Comparison of ENCODE assay signal across 18 cellular contexts in the genomic region with DNA sequence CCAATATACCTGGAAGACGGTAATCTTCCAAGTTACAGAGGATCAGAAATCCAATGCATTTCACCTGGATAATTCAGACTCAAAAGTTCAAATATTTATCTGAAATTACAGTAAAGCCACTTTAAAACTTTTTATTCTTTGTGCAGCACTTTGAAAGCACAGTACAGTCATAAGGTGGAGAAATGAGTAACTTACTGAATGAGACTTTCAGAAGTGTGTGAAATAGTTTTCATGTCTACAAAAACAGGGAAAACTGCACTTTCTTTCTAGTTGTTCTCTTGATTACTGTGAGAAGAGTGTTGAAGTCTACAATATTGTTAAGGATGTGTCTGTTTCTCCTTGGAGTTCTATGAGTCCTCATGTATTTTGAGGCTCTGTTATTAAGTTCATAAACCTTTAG.
A peak's percentile ranks its signal among the peaks of the same experiment; 100 is the strongest.
DNase-seq lines count a peak whose midpoint lies in the region; ATAC-seq and TF ChIP-seq lines count a peak whose summit lies in the region.
"Had no signal": no experiment of that assay in that cellular context is flagged by ENCODE, and none has a peak within 500 bp of the region (broad histone marks: within the 10 kb centered on the region; RNA-seq: fewer than 3 reads in every experiment).

No MANE protein-coding gene starts in this region.

- H3K4me3 ChIP-seq in OCI-LY3 (ENCODE audit: low read length) = no peak overlapping the region

- H3K27me3 Mint-ChIP-seq in type B pancreatic cell = no peaks in the 10 kb centered on the region
- H3K27me3 Mint-ChIP-seq: activated naive CD8-positive, alpha-beta T cell treated with anti-CD3 and anti-CD28 coated beads, Interleukin-2, amount 10 ng/mL, durations not matched to agents 7 days and 5 days had no signal

- no peak overlapping the region for H3K9ac ChIP-seq in OCI-LY3 (ENCODE audit: low read length)

- no peaks in the 10 kb centered on the region for H3K36me3 Mint-ChIP-seq in activated naive CD4-positive, alpha-beta T cell treated with anti-CD3 and anti-CD28 coated beads, Interleukin-2, amount 50 U/mL, for 72 hours
- H3K36me3 Mint-ChIP-seq in stimulated activated effector memory CD8-positive, alpha-beta T cell treated with anti-CD3 and anti-CD28 coated beads, Interleukin-12 subunit alpha, Interleukin-12 subunit beta, amount 100 ng/mL, for 72 hours = peaks cover 7% of the 10 kb centered on the region
- peaks cover 12% of the 10 kb centered on the region for H3K36me3 Mint-ChIP-seq in type B pancreatic cell

- peaks cover 34% of the 10 kb centered on the region for H3K4me1 Mint-ChIP-seq in stimulated activated effector memory CD8-positive, alpha-beta T cell treated with anti-CD3 and anti-CD28 coated beads, Interleukin-12 subunit alpha, Interleukin-12 subunit beta, amount 100 ng/mL, for 72 hours
- H3K4me1 Mint-ChIP-seq in type B pancreatic cell (ENCODE audit: unreplicated experiment) = peaks cover 23% of the 10 kb centered on the region

- H3K36me3 ChIP-seq in OCI-LY3 (replicated peaks; ENCODE audit: low read depth, low read length) = peaks cover 7% of the 10 kb centered on the region

- H3K4me2 ChIP-seq in OCI-LY3 (ENCODE audit: low read length) = 0 out of 2 replicates have a peak overlapping the region, but pooled peaks have one; percentile 8

- H3K4me1 ChIP-seq in OCI-LY3 (ENCODE audit: low read length) = peaks cover 28% of the 10 kb centered on the region

- no peaks in the 10 kb centered on the region for H3K27me3 ChIP-seq in OCI-LY3 (ENCODE audit: low read depth, low read length)

- TF ChIP-seq CTCF in OCI-LY3 (IDR thresholded peaks at IDR 0.05; ENCODE audit: low read depth, low read length) = no peak
- no peak for TF ChIP-seq CTCF in type B pancreatic cell (conservative IDR thresholded peaks at IDR 0.05)
- no peak for TF ChIP-seq CTCF in GM20000 (IDR thresholded peaks at IDR 0.05; ENCODE audit: extremely low read depth, missing control alignments)

- H3K79me2 ChIP-seq in OCI-LY3 (ENCODE audit: low read length) = peaks cover 54% of the 10 kb centered on the region

- H3K27ac ChIP-seq in OCI-LY3 (ENCODE audit: low read length) = no peak overlapping the region

- no peaks in the 10 kb centered on the region for H3K9me3 Mint-ChIP-seq in activated naive CD4-positive, alpha-beta T cell treated with anti-CD3 and anti-CD28 coated beads, Interleukin-2, amount 50 U/mL, for 72 hours
- no peaks in the 10 kb centered on the region for H3K9me3 Mint-ChIP-seq in stimulated activated effector memory CD8-positive, alpha-beta T cell treated with anti-CD3 and anti-CD28 coated beads, Interleukin-12 subunit alpha, Interleukin-12 subunit beta, amount 100 ng/mL, for 72 hours
- no peaks in the 10 kb centered on the region for H3K9me3 Mint-ChIP-seq in type B pancreatic cell
- H3K9me3 Mint-ChIP-seq: activated naive CD8-positive, alpha-beta T cell treated with anti-CD3 and anti-CD28 coated beads, Interleukin-2, amount 10 ng/mL, durations not matched to agents 7 days and 5 days; neural crest cell had no signal

- peak; percentile 80 to 88 for ATAC-seq in activated naive CD4-positive, alpha-beta T cell treated with anti-CD3 and anti-CD28 coated beads, Interleukin-2, amount 50 U/mL, for 72 hours
- peak; percentile 65 for ATAC-seq in stimulated activated effector memory CD8-positive, alpha-beta T cell treated with anti-CD3 and anti-CD28 coated beads, Interleukin-12 subunit alpha, Interleukin-12 subunit beta, amount 100 ng/mL, for 72 hours
- ATAC-seq: Right ventricle myocardium inferior had no signal

- H3K9me3 ChIP-seq in OCI-LY3 (ENCODE audit: insufficient read depth, low read length) = no peaks in the 10 kb centered on the region

- DNase-seq in activated naive CD4-positive, alpha-beta T cell treated with anti-CD3 and anti-CD28 coated beads, Interleukin-2, amount 50 U/mL, for 72 hours (ENCODE audit: low spot score in 2 of 2) = no peak
- no peak for DNase-seq in activated naive CD4-positive, alpha-beta T cell (lab: John Stamatoyannopoulos, UW)
- DNase-seq in cerebellar cortex (ENCODE audit: low spot score) (peak; percentile 6), H4 (ENCODE audit: low spot score) (no peak), type B pancreatic cell (ENCODE audit: extremely low spot score, unreplicated experiment) (no peak), GM20000 (ENCODE audit: low spot score) (no peak)
- no peak for DNase-seq in stimulated activated effector memory CD8-positive, alpha-beta T cell treated with anti-CD3 and anti-CD28 coated beads, Interleukin-12 subunit alpha, Interleukin-12 subunit beta, amount 100 ng/mL, for 72 hours (ENCODE audit: low spot score in 2 of 2)
- DNase-seq: activated naive CD8-positive, alpha-beta T cell treated with anti-CD3 and anti-CD28 coated beads, Interleukin-2, amount 10 ng/mL, durations not matched to agents 7 days and 5 days; DND-41; hippocampal formation; NCI-H2029; NCI-H510A treated with DMSO at 0.1 percent for 48 hours; retina; stimulated activated CD4-positive, alpha-beta T cell treated with anti-CD3 and anti-CD28 coated beads, Interleukin-15, amount 100 ng/mL, for 24 hours; T-helper 2 cell had no signal

- peaks cover 43% of the 10 kb centered on the region for H4K20me1 ChIP-seq in OCI-LY3 (ENCODE audit: insufficient read depth, low read length)

- no peak overlapping the region for H3K4me3 Mint-ChIP-seq in stimulated activated effector memory CD8-positive, alpha-beta T cell treated with anti-CD3 and anti-CD28 coated beads, Interleukin-12 subunit alpha, Interleukin-12 subunit beta, amount 100 ng/mL, for 72 hours
- no peak overlapping the region for H3K4me3 Mint-ChIP-seq in type B pancreatic cell
- H3K4me3 Mint-ChIP-seq: activated naive CD8-positive, alpha-beta T cell treated with anti-CD3 and anti-CD28 coated beads, Interleukin-2, amount 10 ng/mL, durations not matched to agents 7 days and 5 days; neural crest cell had no signal

- H3K27ac Mint-ChIP-seq in activated naive CD4-positive, alpha-beta T cell treated with anti-CD3 and anti-CD28 coated beads, Interleukin-2, amount 50 U/mL, for 72 hours = peak overlapping the region in 1 of 2 donors; percentile 5
- no peak overlapping the region for H3K27ac Mint-ChIP-seq in stimulated activated effector memory CD8-positive, alpha-beta T cell treated with anti-CD3 and anti-CD28 coated beads, Interleukin-12 subunit alpha, Interleukin-12 subunit beta, amount 100 ng/mL, for 72 hours
- H3K27ac Mint-ChIP-seq in type B pancreatic cell = no peak overlapping the region
- H3K27ac Mint-ChIP-seq: activated naive CD8-positive, alpha-beta T cell treated with anti-CD3 and anti-CD28 coated beads, Interleukin-2, amount 10 ng/mL, durations not matched to agents 7 days and 5 days had no signal

- no peak overlapping the region for H2AFZ ChIP-seq in OCI-LY3 (ENCODE audit: low read depth, low read length)
